In genomic region chr14:99603471-99603933, GRCh38 we compare ENCODE assay signal across 8 cellular contexts. TPM values are rescaled to one million over a fixed set of nuclear protein-coding genes. Genes with fewer than 3 reads are reported as not detected.
DNase-seq lines count a peak whose midpoint lies in the region; ATAC-seq, FAIRE-seq and TF ChIP-seq lines count a peak whose summit lies in the region.

No MANE protein-coding gene starts in this region.

- H3K4me3 ChIP-seq in ovary: peak overlapping the region; percentile 61

- no peak for TF ChIP-seq EP300 in ovary (IDR thresholded peaks at IDR 0.05)

- H3K36me3 ChIP-seq in KOPT-K1 (ENCODE audit: insufficient read depth, low read length) (no peaks in the 10 kb centered on the region; the same call in 1 of the 2 replicates), ovary (no peaks in the 10 kb centered on the region)

- no peaks in the 10 kb centered on the region for H3K27me3 ChIP-seq in ovary

- peaks cover 41% of the 10 kb centered on the region for H3K4me1 Mint-ChIP-seq in endothelial cell (ENCODE audit: unreplicated experiment)

- peaks cover 9% of the 10 kb centered on the region for H3K36me3 Mint-ChIP-seq in endothelial cell (ENCODE audit: low read depth, unreplicated experiment)

- WGBS in ovary, 3 donors: 3 to 4% (median 3%) methylated on average over 49 to 61 of the region's 61 CpGs

- H3K9me3 Mint-ChIP-seq in endothelial cell (ENCODE audit: unreplicated experiment): no peaks in the 10 kb centered on the region

- DNase-seq in activated CD4-positive, alpha-beta T cell treated with anti-CD3 and anti-CD28 coated beads, Interleukin-2, amount 50 U/mL, for 48 hours: peak; percentile 38 to 51
- DNase-seq in endothelial cell (ENCODE audit: low spot score) (peak; percentile 54), ovary (peak; percentile 30 to 71 (median 59)), epidermal melanocyte (ENCODE audit: insufficient read length, low spot score) (no peak), GM12892 (ENCODE audit: insufficient read length) (no peak)

- peaks cover 15% of the 10 kb centered on the region for H3K27me3 Mint-ChIP-seq in endothelial cell (ENCODE audit: unreplicated experiment)

- no peak for FAIRE-seq in GM12892 (lab: Jason Lieb, UNC)

- H3K27ac ChIP-seq in KOPT-K1 (ENCODE audit: low read depth, low read length, poor library complexity, severe bottlenecking) (peak overlapping the region; percentile 58), ovary (no peak overlapping the region)

- no peak overlapping the region for H3K4me3 Mint-ChIP-seq in endothelial cell (ENCODE audit: unreplicated experiment)

- H3K9me3 ChIP-seq in KOPT-K1 (ENCODE audit: insufficient read depth, low read length, poor library complexity, severe bottlenecking) (no peaks in the 10 kb centered on the region), ovary (no peaks in the 10 kb centered on the region)

- peak; percentile 2 for ATAC-seq in GM19035 (IDR thresholded peaks at IDR 0.05; ENCODE audit: unreplicated experiment)
- no peak for ATAC-seq in GM19351 (IDR thresholded peaks at IDR 0.05; ENCODE audit: unreplicated experiment)

- TF ChIP-seq CTCF in endothelial cell (IDR thresholded peaks at IDR 0.05; ENCODE audit: unreplicated experiment): no peak
- no peak for TF ChIP-seq CTCF in ovary (IDR thresholded peaks at IDR 0.05)

- peaks cover 31% of the 10 kb centered on the region for H3K4me1 ChIP-seq in ovary (ENCODE audit: insufficient read depth)

- intact Hi-C loops in ovary (cut with DNase I): loop anchor here in 1 of 4 donors (5.0 kb wide), 1 partner anchor 36 kb away; no protein-coding TSS in a partner anchor

- no peak overlapping the region for H3K27ac Mint-ChIP-seq in endothelial cell (ENCODE audit: unreplicated experiment)

- no peak for TF ChIP-seq POLR2A in ovary (IDR thresholded peaks at IDR 0.05)
- TF ChIP-seq POLR2A in GM12892 (IDR thresholded peaks at IDR 0.05; ENCODE audit: low read depth, low read length): no peak

RNA-seq across cellular contexts. Expression of gene CCDC85C, which starts 0.5 kb away (rescaled TPM):
- total RNA-seq in endothelial cell (ENCODE audit: unreplicated experiment) (42.1 TPM), ovary (10 to 100 TPM in 5 of 7 donors, 1 to 10 TPM in 2; 2.1 to 28.4 (median 13.2) TPM)
- 1 to 10 TPM; 3.2 to 6.7 TPM for polyA plus RNA-seq in ovary
- 1.2 TPM for polyA plus RNA-seq in GM12892 (2012; ENCODE audit: missing spikeins)

RNA-seq across cellular contexts. Expression of gene HHIPL1, which starts 41.4 kb away (rescaled TPM):
- 15.1 TPM for total RNA-seq in endothelial cell (ENCODE audit: unreplicated experiment)
- 1 to 10 TPM in 6 of 7 donors, under 1 TPM in 1; 0.48 to 3.8 (median 2.4) TPM for total RNA-seq in ovary
- 1 to 10 TPM in 1 of 2 donors, under 1 TPM in 1; 0.82 to 1.2 TPM for polyA plus RNA-seq in ovary
- polyA plus RNA-seq in GM12892 (2012; ENCODE audit: missing spikeins): not detected

Comparison
In these comparisons a context has a peak if more than half of its experiments do, and no peak if none do; other contexts are left out.
1. DNase-seq: peak in activated CD4-positive, alpha-beta T cell treated with anti-CD3 and anti-CD28 coated beads, Interleukin-2, amount 50 U/mL, for 48 hours (2 of 2), endothelial cell (single experiment) and ovary (5 of 5); none in epidermal melanocyte (single experiment) and GM12892 (single experiment).